36 cellular contexts compared by ENCODE assay signal in genomic region chr10:86360657-86361056, GRCh38. TPM values are rescaled to one million over a fixed set of nuclear protein-coding genes. Genes with fewer than 3 reads are reported as not detected.
DNase-seq lines count a peak whose midpoint lies in the region; ATAC-seq and TF ChIP-seq lines count a peak whose summit lies in the region.
"Had no signal": no experiment of that assay in that cellular context is flagged by ENCODE, and none has a peak within 500 bp of the region (broad histone marks: within the 10 kb centered on the region; RNA-seq: fewer than 3 reads in every experiment).

No MANE protein-coding gene starts in this region.

- peak; percentile 39 for ATAC-seq in GM18868 (IDR thresholded peaks at IDR 0.05; ENCODE audit: unreplicated experiment)
- no peak for ATAC-seq in left lobe of liver
- ATAC-seq in GM18520 (IDR thresholded peaks at IDR 0.05; ENCODE audit: unreplicated experiment): no peak
- ATAC-seq: activated naive CD4-positive, alpha-beta T cell treated with anti-CD3 and anti-CD28 coated beads, Interleukin-2, amount 50 U/mL, for 72 hours; foreskin keratinocyte; GM23338; left cardiac atrium; PC-3; stimulated activated effector memory CD8-positive, alpha-beta T cell treated with anti-CD3 and anti-CD28 coated beads, Interleukin-12 subunit alpha, Interleukin-12 subunit beta, amount 100 ng/mL, for 72 hours had no signal

- H3K4me3 ChIP-seq in dorsolateral prefrontal cortex (peak overlapping the region in 8 of 59 donors; percentile 0 to 27 (median 9)), spleen (no peak overlapping the region), MM.1S (ENCODE audit: low read length) (no peak overlapping the region)
- H3K4me3 ChIP-seq: ascending aorta, cardiac muscle cell, esophagus muscularis mucosa, GM23338, thoracic aorta had no signal

- no peaks in the 10 kb centered on the region for H3F3A ChIP-seq in MM.1S (ENCODE audit: insufficient read depth, low read length)

- intact Hi-C loops in dorsolateral prefrontal cortex (cut with DNase I) (loop anchor here in 1 of 2 donors (2.0 to 5.0 kb wide), 2 partner anchors 98 to 178 kb away; no protein-coding TSS in a partner anchor), spleen (cut with DNase I; ENCODE audit: low total_unique reads) (no loop called here)

- no peak overlapping the region for H3K9ac ChIP-seq in MM.1S (ENCODE audit: low read length)

- H3K9me3 ChIP-seq in spleen: no peaks in the 10 kb centered on the region
- H3K9me3 ChIP-seq in MM.1S (replicated peaks; ENCODE audit: insufficient read depth, low read length): no peaks in the 10 kb centered on the region
- H3K9me3 ChIP-seq: ascending aorta, esophagus muscularis mucosa, thoracic aorta had no signal

- no peak overlapping the region for H2AFZ ChIP-seq in MM.1S (ENCODE audit: low read length)
- H2AFZ ChIP-seq: GM23338 had no signal

- 77 to 84% (median 80%) methylated on average over 5 of the region's 5 CpGs for WGBS in spleen, 5 donors

- H3K4me2 ChIP-seq in MM.1S (ENCODE audit: low read depth, low read length): no peak overlapping the region
- H3K4me2 ChIP-seq: GM23338 had no signal

- H3K27me3 ChIP-seq in dorsolateral prefrontal cortex (peaks cover 0 to 3% (median 0%) of the 10 kb centered on the region in 45 donors), spleen (replicated peaks in 1 of 7) (peaks cover 6 to 41% (median 31%) of the 10 kb centered on the region in 7 donors), MM.1S (replicated peaks; ENCODE audit: insufficient read depth, low read length) (peaks cover 17% of the 10 kb centered on the region)

- peak; percentile 77 for DNase-seq in NCI-H82 (lab: John Stamatoyannopoulos, UW)
- peak in 4 of 10 donors; percentile 3 to 34 (median 15) for DNase-seq in dorsolateral prefrontal cortex
- DNase-seq in spleen: peak; percentile 35
- DNase-seq in stimulated activated naive CD4-positive, alpha-beta T cell treated with Interleukin-2 at 50 U/mL for 16 hours (lab: John Stamatoyannopoulos, UW): no peak
- DNase-seq in MM.1S: no peak
- DNase-seq in left lobe of liver (ENCODE audit: low spot score): no peak
- DNase-seq: activated CD4-positive, alpha-beta T cell treated with anti-CD3 and anti-CD28 coated beads, Interleukin-2, amount 50 U/mL, for 4 hours; activated CD8-positive, alpha-beta memory T cell treated with anti-CD3 and anti-CD28 coated beads, Interleukin-2, amount 50 U/mL, for 4 hours; cortex of kidney; foreskin keratinocyte; HFFc6; Karpas-422; left cardiac atrium; mesendoderm; NCI-H1048; NCI-H187; NCI-H2171; NCI-H510A; NK-92 treated with Interleukin-12 subunit alpha and Interleukin-12 subunit beta, amount 100 ng/mL, for 24 hours; PC-3; SHP77; stimulated activated CD4-positive, alpha-beta T cell treated with anti-CD3 and anti-CD28 coated beads, Interleukin-2, amount 100 ng/mL, for 48 hours had no signal

- peak in 1 of 56 donors; percentile 5 for TF ChIP-seq CTCF in dorsolateral prefrontal cortex (IDR thresholded peaks at IDR 0.05 in 54 of 56, conservative IDR thresholded peaks at IDR 0.05 in 2 of 56; ENCODE audit: low read depth in 1 of 56, partially characterized antibody in 56 of 56)
- no peak for TF ChIP-seq CTCF in spleen (IDR thresholded peaks at IDR 0.05 in 8 of 11, conservative IDR thresholded peaks at IDR 0.05 in 3 of 11)
- no peak for TF ChIP-seq CTCF in MM.1S (IDR thresholded peaks at IDR 0.05; ENCODE audit: low read length)

- peak overlapping the region in 57 of 59 donors; percentile 21 to 99 (median 79) for H3K27ac ChIP-seq in dorsolateral prefrontal cortex
- H3K27ac ChIP-seq in spleen: no peak overlapping the region
- H3K27ac ChIP-seq in MM.1S (ENCODE audit: low read length): no peak overlapping the region
- H3K27ac ChIP-seq: ascending aorta, C4-2B, cardiac muscle cell, esophagus muscularis mucosa, foreskin keratinocyte, HL-60, thoracic aorta had no signal

- no peaks in the 10 kb centered on the region for H4K20me1 ChIP-seq in MM.1S (ENCODE audit: insufficient read depth, low read length)

- H3K36me3 ChIP-seq in spleen (no peaks in the 10 kb centered on the region), MM.1S (replicated peaks; ENCODE audit: insufficient read depth, low read length) (no peaks in the 10 kb centered on the region)
- H3K36me3 ChIP-seq: ascending aorta, cardiac muscle cell, esophagus muscularis mucosa, thoracic aorta had no signal

- H3K4me1 ChIP-seq in spleen: peaks cover 12 to 45% (median 30%) of the 10 kb centered on the region in 6 donors
- H3K4me1 ChIP-seq in MM.1S (ENCODE audit: low read length): no peaks in the 10 kb centered on the region
- H3K4me1 ChIP-seq: foreskin keratinocyte had no signal

- no peaks in the 10 kb centered on the region for H3K79me2 ChIP-seq in MM.1S (ENCODE audit: low read length)

- H3K9me2 ChIP-seq in MM.1S (replicated peaks; ENCODE audit: insufficient read depth, low read length): no peaks in the 10 kb centered on the region

- no peak for TF ChIP-seq POLR2A in spleen (IDR thresholded peaks at IDR 0.05)

RNA-seq across cellular contexts. Expression of gene GRID1, which starts 5.9 kb away (rescaled TPM):
- total RNA-seq in dorsolateral prefrontal cortex (10 to 100 TPM; 34.8 to 69.0 (median 50.5) TPM), spleen (under 1 TPM in 4 of 7 donors, not detected in 3; 0.10 to 0.42 (median 0.17) TPM), left lobe of liver (0.58 TPM)
- polyA plus RNA-seq in spleen: under 1 TPM in 2 of 3 donors, not detected in 1; 0.06 to 0.18 TPM
- total RNA-seq: activated naive CD4-positive, alpha-beta T cell treated with anti-CD3 and anti-CD28 coated beads, Interleukin-2, amount 50 U/mL, for 72 hours; activated T-helper 1 cell treated with anti-CD3 and anti-CD28 coated beads, Interleukin-12 subunit alpha, Interleukin-12 subunit beta, Interleukin-2, Interleukin-4 antibody, amounts not matched to agents 30 ng/mL and 10 ng/mL and 1 ng/mL, durations not matched to agents 14 hours and 24 hours and 36 hours; Daoy; foreskin keratinocyte; HFFc6; myocyte; PC-3 had no signal
- polyA plus RNA-seq: foreskin keratinocyte had no signal

Comparison
In these comparisons a context has a peak if more than half of its experiments do, and no peak if none do; other contexts are left out.
1. DNase-seq: peak in NCI-H82 (single experiment) and spleen (single experiment); none in stimulated activated naive CD4-positive, alpha-beta T cell treated with Interleukin-2 at 50 U/mL for 16 hours (single experiment), MM.1S (single experiment) and left lobe of liver (single experiment).
2. H3K27ac ChIP-seq: peak in dorsolateral prefrontal cortex (57 of 59); none in spleen (0 of 8) and MM.1S (single experiment).
3. RNA of gene GRID1, which starts 5.9 kb away (total RNA-seq): 34.8 to 69.0 TPM in dorsolateral prefrontal cortex; 0.58 TPM in left lobe of liver (single experiment) and 0.10 to 0.42 TPM in spleen; every median in the first group is over 10 times any median in the second.